Comparison of ENCODE assay signal across 9 cellular contexts in the genomic region with DNA sequence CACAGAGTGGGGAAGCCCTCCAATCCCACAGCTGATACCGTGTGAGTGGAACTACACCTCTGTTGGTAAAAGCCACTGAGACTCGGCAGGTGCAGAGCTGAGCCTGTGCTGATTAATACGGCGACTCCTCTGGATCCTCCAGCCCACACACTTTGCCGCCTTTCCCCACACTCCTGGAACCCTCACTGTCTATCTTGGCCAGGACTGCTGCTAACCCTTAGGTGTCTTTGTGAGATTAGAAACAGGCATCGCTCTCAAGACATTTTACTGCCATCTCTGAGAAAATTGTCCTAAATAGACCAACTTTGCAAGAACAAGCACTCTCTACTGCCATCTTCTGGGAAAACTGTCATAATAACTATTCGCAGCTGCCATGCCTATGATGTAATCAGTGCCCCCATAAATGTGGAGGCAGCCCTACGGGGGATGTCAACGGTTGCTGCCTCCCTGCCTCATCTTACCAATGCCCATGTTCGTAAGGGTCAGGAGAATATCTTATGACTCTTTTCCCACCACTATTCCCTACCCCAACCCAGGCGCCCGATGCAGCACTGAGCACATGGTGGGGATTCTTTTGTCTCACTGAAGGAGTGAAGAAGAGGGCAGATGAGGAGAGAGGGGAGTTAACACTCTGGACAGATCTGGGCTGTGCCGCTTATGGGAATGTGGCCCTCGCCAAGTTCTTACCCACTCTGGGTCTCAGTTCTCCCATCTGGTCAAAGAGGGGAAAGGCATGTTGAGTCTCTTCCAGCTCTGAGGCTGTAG. TPM values are rescaled to one million over a fixed set of nuclear protein-coding genes. Genes with fewer than 3 reads are reported as not detected.
DNase-seq lines count a peak whose midpoint lies in the region; ATAC-seq and TF ChIP-seq lines count a peak whose summit lies in the region.
"Had no signal": no experiment of that assay in that cellular context is flagged by ENCODE, and none has a peak within 500 bp of the region (broad histone marks: within the 10 kb centered on the region; RNA-seq: fewer than 3 reads in every experiment).

No MANE protein-coding gene starts in this region.

- H3K4me1 Mint-ChIP-seq in activated CD4-positive, alpha-beta T cell treated with anti-CD3 and anti-CD28 coated beads for 36 hours: peaks cover 2% of the 10 kb centered on the region
- H3K4me1 Mint-ChIP-seq in neural crest cell: peaks cover 16% of the 10 kb centered on the region

- H3K9me3 Mint-ChIP-seq in activated CD4-positive, alpha-beta T cell treated with anti-CD3 and anti-CD28 coated beads for 36 hours (ENCODE audit: low read depth): no peaks in the 10 kb centered on the region
- H3K9me3 Mint-ChIP-seq in neural crest cell: no peaks in the 10 kb centered on the region
- H3K9me3 Mint-ChIP-seq: CD8-positive, alpha-beta memory T cell had no signal

- peak; percentile 70 for TF ChIP-seq CTCF in neural crest cell (conservative IDR thresholded peaks at IDR 0.05)

- no peak for ATAC-seq in activated CD4-positive, alpha-beta T cell treated with anti-CD3 and anti-CD28 coated beads for 36 hours
- no peak for ATAC-seq in GM21526 (IDR thresholded peaks at IDR 0.05; ENCODE audit: low FRiP score, unreplicated experiment)

- intact Hi-C loops in activated CD4-positive, alpha-beta T cell treated with anti-CD3 and anti-CD28 coated beads for 36 hours (cut with DNase I, micrococcal nuclease): loop anchor here in 1 of 2 experiments (1.0 kb wide), 1 partner anchor 174 kb away; no protein-coding TSS in a partner anchor

- CTCF ChIA-PET in activated CD4-positive, alpha-beta T cell treated with anti-CD3 and anti-CD28 coated beads for 36 hours (lab: Charles Lee): interaction anchor here (0.6 to 2.0 kb wide), 8 partner anchors 33 to 185 kb away, joined by 3 to 5 read pairs (median 4); no protein-coding TSS in a partner anchor

- no peak overlapping the region for H3K4me3 Mint-ChIP-seq in activated CD4-positive, alpha-beta T cell treated with anti-CD3 and anti-CD28 coated beads for 36 hours
- H3K4me3 Mint-ChIP-seq in neural crest cell: no peak overlapping the region

- peak; percentile 8 for DNase-seq in activated CD4-positive, alpha-beta T cell treated with anti-CD3 and anti-CD28 coated beads for 36 hours
- no peak for DNase-seq in activated CD4-positive, alpha-beta T cell treated with anti-CD3 and anti-CD28 coated beads, Interleukin-2, amount 50 U/mL, for 4 hours
- DNase-seq in MV-4-11 (lab: John Stamatoyannopoulos, UW) (peak; percentile 35), SHP77 treated with DMSO at 0.1 percent for 48 hours (lab: John Stamatoyannopoulos, UW) (peak; percentile 49), epidermal melanocyte (ENCODE audit: insufficient read length, low spot score) (peak; percentile 29), neural crest cell (ENCODE audit: low read depth, low spot score) (peak; percentile 12), NK-92 (lab: John Stamatoyannopoulos, UW; ENCODE audit: unreplicated experiment) (no peak)

- H3K27me3 Mint-ChIP-seq in activated CD4-positive, alpha-beta T cell treated with anti-CD3 and anti-CD28 coated beads for 36 hours: peaks cover 30% of the 10 kb centered on the region
- H3K27me3 Mint-ChIP-seq in neural crest cell (ENCODE audit: low read depth): no peaks in the 10 kb centered on the region

- H3K27ac Mint-ChIP-seq in activated CD4-positive, alpha-beta T cell treated with anti-CD3 and anti-CD28 coated beads for 36 hours: no peak overlapping the region
- H3K27ac Mint-ChIP-seq in neural crest cell (ENCODE audit: unreplicated experiment): peak overlapping the region; percentile 23
- H3K27ac Mint-ChIP-seq: CD8-positive, alpha-beta memory T cell had no signal

- POLR2A ChIA-PET in activated CD4-positive, alpha-beta T cell treated with anti-CD3 and anti-CD28 coated beads for 36 hours (lab: Charles Lee): no interaction called here

- H3K36me3 Mint-ChIP-seq in activated CD4-positive, alpha-beta T cell treated with anti-CD3 and anti-CD28 coated beads for 36 hours (ENCODE audit: low read depth): no peaks in the 10 kb centered on the region
- no peaks in the 10 kb centered on the region for H3K36me3 Mint-ChIP-seq in neural crest cell (ENCODE audit: low read depth)
- H3K36me3 Mint-ChIP-seq: CD8-positive, alpha-beta memory T cell had no signal

RNA-seq across cellular contexts. Expression of a gene that starts 26.1 kb away (rescaled TPM):
- not detected for total RNA-seq in activated CD4-positive, alpha-beta T cell treated with anti-CD3 and anti-CD28 coated beads for 36 hours
- total RNA-seq in neural crest cell: 1.6 and 2.8 TPM in 2 replicates

RNA-seq across cellular contexts. Expression of a gene that starts 59.3 kb away (rescaled TPM):
- under 1 TPM; 0.21 to 0.43 TPM for total RNA-seq in activated CD4-positive, alpha-beta T cell treated with anti-CD3 and anti-CD28 coated beads for 36 hours
- total RNA-seq in neural crest cell: 7.1 and 9.8 TPM in 2 replicates

Comparison
In these comparisons a context has a peak if more than half of its experiments do, and no peak if none do; other contexts are left out.
1. DNase-seq: peak in activated CD4-positive, alpha-beta T cell treated with anti-CD3 and anti-CD28 coated beads for 36 hours (single experiment), MV-4-11 (single experiment), SHP77 treated with DMSO at 0.1 percent for 48 hours (single experiment), epidermal melanocyte (single experiment) and neural crest cell (single experiment); none in activated CD4-positive, alpha-beta T cell treated with anti-CD3 and anti-CD28 coated beads, Interleukin-2, amount 50 U/mL, for 4 hours (0 of 2) and NK-92 (single experiment).